Comparison of ENCODE assay signal across 30 cellular contexts in genomic region chr7:71594746-71595145, GRCh38.
"Had no signal": no experiment of that assay in that cellular context is flagged by ENCODE, and none has a peak within 500 bp of the region (broad histone marks: within the 10 kb centered on the region; RNA-seq: fewer than 3 reads in every experiment).

No MANE protein-coding gene starts in this region.

- H3K36me3 ChIP-seq: esophagus squamous epithelium had no signal

- H3K4me1 Mint-ChIP-seq: activated T-helper 17 cell treated with anti-CD3 and anti-CD28 coated beads, Interleukin-2, amount 50 U/mL, for 72 hours; brain; central memory CD8-positive, alpha-beta T cell; T-helper 17 cell had no signal

- ATAC-seq: activated CD8-positive, alpha-beta T cell treated with anti-CD3 and anti-CD28 coated beads for 36 hours; activated T-cell treated with anti-CD3 and anti-CD28 coated beads, Interleukin-2, amount 50 U/mL, for 4 hours; activated T-helper 17 cell treated with anti-CD3 and anti-CD28 coated beads, Interleukin-2, amount 50 U/mL, for 72 hours; effector memory CD8-positive, alpha-beta T cell; gastroesophageal sphincter; SK-N-SH treated with all-trans-retinoic acid at 6 μM for 48 hours; T-helper 17 cell; WTC11 had no signal

- H3K27ac Mint-ChIP-seq: activated CD8-positive, alpha-beta T cell treated with anti-CD3 and anti-CD28 coated beads for 36 hours; activated naive CD8-positive, alpha-beta T cell; activated T-helper 17 cell treated with anti-CD3 and anti-CD28 coated beads, Interleukin-2, amount 50 U/mL, for 72 hours; brain; dendritic cell treated with granulocyte-macrophage colony-stimulating factor and Interleukin-4, amounts not matched to agents 40 ng/mL and 50 ng/mL, for 4 days; effector memory CD8-positive, alpha-beta T cell; T-helper 17 cell; WTC11 had no signal

- H3K27me3 ChIP-seq: esophagus squamous epithelium, gastroesophageal sphincter had no signal

- H3K27me3 Mint-ChIP-seq: activated CD8-positive, alpha-beta T cell treated with anti-CD3 and anti-CD28 coated beads for 36 hours; activated naive CD8-positive, alpha-beta T cell; activated T-helper 17 cell treated with anti-CD3 and anti-CD28 coated beads, Interleukin-2, amount 50 U/mL, for 72 hours; brain; central memory CD8-positive, alpha-beta T cell; dendritic cell treated with granulocyte-macrophage colony-stimulating factor and Interleukin-4, amounts not matched to agents 40 ng/mL and 50 ng/mL, for 4 days; effector memory CD8-positive, alpha-beta T cell; T-helper 17 cell had no signal

- H3K36me3 Mint-ChIP-seq: activated naive CD8-positive, alpha-beta T cell had no signal

- H3K27ac ChIP-seq: coronary artery, esophagus squamous epithelium, gastroesophageal sphincter, VCaP had no signal

- H3K9me3 ChIP-seq: esophagus squamous epithelium, gastroesophageal sphincter had no signal

- H3K4me3 Mint-ChIP-seq: activated CD8-positive, alpha-beta T cell treated with anti-CD3 and anti-CD28 coated beads for 36 hours; activated naive CD8-positive, alpha-beta T cell; activated T-cell treated with anti-CD3 and anti-CD28 coated beads, Interleukin-2, amount 50 U/mL, for 4 hours; activated T-helper 17 cell treated with anti-CD3 and anti-CD28 coated beads, Interleukin-2, amount 50 U/mL, for 72 hours; brain; central memory CD8-positive, alpha-beta T cell; dendritic cell treated with granulocyte-macrophage colony-stimulating factor and Interleukin-4, amounts not matched to agents 40 ng/mL and 50 ng/mL, for 4 days; effector memory CD8-positive, alpha-beta T cell; T-helper 17 cell; WTC11 had no signal

- H3K4me1 ChIP-seq: esophagus squamous epithelium, gastroesophageal sphincter had no signal

- H3K4me3 ChIP-seq: coronary artery, esophagus squamous epithelium, gastroesophageal sphincter had no signal

- DNase-seq: activated CD4-positive, alpha-beta T cell treated with anti-CD3 and anti-CD28 coated beads for 1 hour; activated CD4-positive, alpha-beta T cell treated with anti-CD3 and anti-CD28 coated beads for 4 hours; activated CD4-positive, alpha-beta T cell treated with anti-CD3 and anti-CD28 coated beads, Interleukin-2, amount 50 U/mL, for 1 hour; activated CD4-positive, alpha-beta T cell treated with anti-CD3 and anti-CD28 coated beads, Interleukin-2, amount 50 U/mL, for 48 hours; activated CD8-positive, alpha-beta memory T cell treated with anti-CD3 and anti-CD28 coated beads for 24 hours; activated CD8-positive, alpha-beta T cell treated with anti-CD3 and anti-CD28 coated beads for 36 hours; activated effector memory CD4-positive, alpha-beta T cell treated with Interleukin-2 at 50 U/mL for 16 hours; activated gamma-delta T cell treated with Interleukin-2 at 50 U/mL for 16 hours; activated naive CD4-positive, alpha-beta T cell treated with anti-CD3 and anti-CD28 coated beads, Interleukin-2, amount 50 U/mL, for 16 hours; activated naive CD4-positive, alpha-beta T cell treated with Interleukin-2 at 50 U/mL for 16 hours; activated T-cell treated with anti-CD3 and anti-CD28 coated beads, Interleukin-2, amount 50 U/mL, for 4 hours; amniotic stem cell; anterior cingulate cortex; effector CD4-positive, alpha-beta T cell; effector memory CD8-positive, alpha-beta T cell; erythroblast; esophagus squamous epithelium; foreskin melanocyte; T-helper 1 cell; T-helper 17 cell had no signal
